ENCODE assay signal across 26 cellular contexts in the genomic region with DNA sequence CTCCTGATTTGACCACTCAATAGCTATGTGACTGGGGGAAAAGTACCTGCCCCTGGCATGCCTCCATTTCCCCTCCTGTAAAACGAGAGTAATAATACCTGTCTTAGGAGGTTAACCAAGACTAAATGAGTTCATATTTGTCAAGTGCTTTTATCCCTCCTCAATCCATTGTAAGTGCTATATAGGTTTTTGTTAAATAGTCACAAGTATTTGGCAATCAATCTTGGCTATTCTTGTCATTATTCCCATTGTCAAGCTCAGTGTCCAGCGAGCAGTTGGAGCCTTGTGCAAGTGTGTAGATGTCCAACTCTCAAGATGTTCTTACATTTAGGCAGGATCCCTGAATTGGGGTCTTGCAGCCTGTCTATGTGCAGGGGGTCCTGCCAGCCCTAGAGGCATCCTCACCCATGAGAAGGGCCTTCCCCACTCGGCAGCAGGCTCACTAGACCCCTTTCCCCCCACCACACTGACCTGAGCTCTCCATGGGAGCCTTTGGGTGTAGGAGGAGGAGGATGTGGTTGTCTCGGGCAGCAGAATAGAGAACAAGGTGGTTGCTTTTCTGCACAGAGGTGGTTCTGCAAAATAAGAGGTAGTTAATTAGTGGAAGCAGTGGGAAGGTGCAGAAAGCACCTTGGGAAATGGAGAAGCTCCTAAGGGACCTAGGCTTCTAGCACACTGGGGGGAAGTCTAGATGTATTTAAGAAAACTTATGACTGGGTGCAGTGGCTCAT. TPM values are rescaled to one million over a fixed set of nuclear protein-coding genes. Genes with fewer than 3 reads are reported as not detected.
DNase-seq lines count a peak whose midpoint lies in the region; ATAC-seq lines count a peak whose summit lies in the region.
"Had no signal": no experiment of that assay in that cellular context is flagged by ENCODE, and none has a peak within 500 bp of the region (broad histone marks: within the 10 kb centered on the region; RNA-seq: fewer than 3 reads in every experiment).

No MANE protein-coding gene starts in this region.

- no peak overlapping the region for H3K9ac ChIP-seq in GM23248

- no peaks in the 10 kb centered on the region for H3K9me2 ChIP-seq in GM23248 (ENCODE audit: insufficient read depth)

- no peaks in the 10 kb centered on the region for H3F3A ChIP-seq in GM23248 (ENCODE audit: insufficient read depth)

- no peaks in the 10 kb centered on the region for H4K20me1 ChIP-seq in GM23248 (ENCODE audit: insufficient read depth)

- WGBS in GM23248 (ENCODE audit: low coverage in 1 of 2, low lambda C conversion rate in 2 of 2, missing lambda C conversion rate in 2 of 2), 2 experiments: 43 to 45% methylated on average over 4 of the region's 4 CpGs

- intact Hi-C loops in cardiac septum (cut with DNase I): no loop called here
- intact Hi-C loops in left cardiac atrium (cut with DNase I): no loop called here
- intact Hi-C loops in sciatic nerve (cut with DNase I): no loop called here

- H2AFZ ChIP-seq in GM23248: no peak overlapping the region
- H2AFZ ChIP-seq: PC-9 had no signal

- no peaks in the 10 kb centered on the region for H3K9me3 ChIP-seq in GM23248 (ENCODE audit: low read depth)
- H3K9me3 ChIP-seq: SJCRH30 had no signal

- H3K4me3 ChIP-seq in GM23248: no peak overlapping the region
- H3K4me3 ChIP-seq: PC-9, SJCRH30 had no signal

- in situ Hi-C loops in GM23248 (cut with MboI): no loop called here

- no peak overlapping the region for H3K27ac ChIP-seq in GM23248
- H3K27ac ChIP-seq: HL-60, PC-9, SJCRH30 had no signal

- H3K36me3 ChIP-seq in GM23248 (ENCODE audit: low read depth): no peaks in the 10 kb centered on the region
- H3K36me3 ChIP-seq: SJCRH30 had no signal

- no peaks in the 10 kb centered on the region for H3K27me3 ChIP-seq in GM23248 (replicated peaks; ENCODE audit: insufficient read depth)
- H3K27me3 ChIP-seq: SJCRH30 had no signal

- DNase-seq in cardiac septum (ENCODE audit: low spot score) (peak; percentile 15), left cardiac atrium (no peak), SKM-1 (lab: John Stamatoyannopoulos, UW; ENCODE audit: unreplicated experiment) (peak; percentile 56), sciatic nerve (ENCODE audit: low spot score) (peak; percentile 15), GM23248 (no peak)
- DNase-seq in activated naive CD4-positive, alpha-beta T cell (lab: John Stamatoyannopoulos, UW): no peak
- DNase-seq: CD4-positive, CD25-positive, alpha-beta regulatory T cell; DMS153; Karpas-422; NCI-H1417; NCI-H1694; NCI-H2029 treated with DMSO at 0.1 percent for 48 hours; NCI-H2227 treated with DMSO at 0.1 percent for 48 hours; NCI-H526 treated with DMSO at 0.1 percent for 48 hours; PC-9; SJCRH30 had no signal

- H3K4me1 ChIP-seq in GM23248 (ENCODE audit: insufficient read depth): no peaks in the 10 kb centered on the region
- H3K4me1 ChIP-seq: SJCRH30 had no signal

- ATAC-seq in left cardiac atrium (no peak), sciatic nerve (no peak), GM18873 (IDR thresholded peaks at IDR 0.05; ENCODE audit: low FRiP score, unreplicated experiment) (no peak)
- ATAC-seq: HCT116, Right ventricle myocardium inferior, SK-N-SH treated with all-trans-retinoic acid at 6 μM for 48 hours had no signal

- H3K4me2 ChIP-seq in GM23248 (ENCODE audit: unreplicated experiment): no peak overlapping the region
- H3K4me2 ChIP-seq: PC-9 had no signal

- H3K79me2 ChIP-seq in GM23248 (ENCODE audit: insufficient read depth): no peaks in the 10 kb centered on the region

RNA-seq across cellular contexts. Expression of a gene that starts 18.0 kb away (rescaled TPM):
- 1.00 TPM for total RNA-seq in cardiac septum
- total RNA-seq in left cardiac atrium: 1 to 10 TPM in 1 of 2 donors, under 1 TPM in 1; 0.79 to 1.1 TPM
- total RNA-seq in sciatic nerve: 2.1 TPM
- total RNA-seq in GM23248 (2014; rRNA removed; shearing (Covaris generic)): under 0.01 and 0.43 TPM in 2 replicates
- polyA plus RNA-seq in GM23248 (2016; fragmentation: Nextera tagmentation; extraction: Ambion mirVana): 0.46 and 0.63 TPM in 2 replicates
- total RNA-seq: A172, H4, NCI-H460, PC-9, RPMI7951, SJCRH30 had no signal
- polyA plus RNA-seq: BJ; CD4-positive, CD25-positive, alpha-beta regulatory T cell had no signal

RNA-seq across cellular contexts. Expression of a gene that starts 50.3 kb away (rescaled TPM):
- total RNA-seq in cardiac septum (not detected), left cardiac atrium (not detected), sciatic nerve (not detected)
- not detected in 2 replicates for total RNA-seq in GM23248 (2014; rRNA removed; shearing (Covaris generic))
- not detected in 2 replicates for polyA plus RNA-seq in GM23248 (2016; fragmentation: Nextera tagmentation; extraction: Ambion mirVana)
- total RNA-seq: A172; CD4-positive, CD25-positive, alpha-beta regulatory T cell; H4; NCI-H460; PC-9; RPMI7951; SJCRH30 had no signal
- polyA plus RNA-seq: BJ; CD4-positive, CD25-positive, alpha-beta regulatory T cell had no signal

Comparison
In these comparisons a context has a peak if more than half of its experiments do, and no peak if none do; other contexts are left out.
1. DNase-seq: peak in cardiac septum (single experiment), SKM-1 (single experiment) and sciatic nerve (single experiment); none in left cardiac atrium (single experiment), activated naive CD4-positive, alpha-beta T cell (0 of 4) and GM23248 (single experiment).